ENCODE assay signal across 8 cellular contexts in genomic region chr1:15835205-15835740, GRCh38. TPM values are rescaled to one million over a fixed set of nuclear protein-coding genes. Genes with fewer than 3 reads are reported as not detected.
DNase-seq lines count a peak whose midpoint lies in the region; ATAC-seq and TF ChIP-seq lines count a peak whose summit lies in the region.

No MANE protein-coding gene starts in this region.

- no peaks in the 10 kb centered on the region for H3K9me3 ChIP-seq in gastroesophageal sphincter

- TF ChIP-seq EP300 in gastroesophageal sphincter (IDR thresholded peaks at IDR 0.05), result no peak

- ATAC-seq in GM18870 (IDR thresholded peaks at IDR 0.05; ENCODE audit: unreplicated experiment) (peak; percentile 10), HG03280 (IDR thresholded peaks at IDR 0.05; ENCODE audit: unreplicated experiment) (peak; percentile 2), gastroesophageal sphincter (peak; percentile 13)

- peak; percentile 45 for DNase-seq in ACHN
- DNase-seq in activated T-helper 1 cell treated with Interleukin-2 at 50 U/mL for 16 hours (ENCODE audit: low read depth), result peak; percentile 17
- peak; percentile 93 for DNase-seq in retina
- DNase-seq in NCI-H1694 (lab: John Stamatoyannopoulos, UW), result no peak
- DNase-seq in NCI-H748 (lab: John Stamatoyannopoulos, UW; ENCODE audit: unreplicated experiment), result no peak

- in situ Hi-C loops in ACHN (cut with HindIII; ENCODE audit: low pct_ligation_motif_present, low pct_unique_long_range_greater_than_20kb, low sequenced_read_pairs), result no loop called here

- H3K27me3 ChIP-seq in gastroesophageal sphincter, result no peaks in the 10 kb centered on the region

- 0% methylated on average over 3 to 12 of the region's 37 CpGs for WGBS in gastroesophageal sphincter (ENCODE audit: low coverage in 1 of 2), 2 donors

- TF ChIP-seq POLR2A in gastroesophageal sphincter (IDR thresholded peaks at IDR 0.05), result no peak

- peaks cover 0 to 45% (median 4%) of the 10 kb centered on the region in 3 donors for H3K4me1 ChIP-seq in gastroesophageal sphincter

- H3K36me3 ChIP-seq in gastroesophageal sphincter, result no peaks in the 10 kb centered on the region

- no peak for TF ChIP-seq CTCF in gastroesophageal sphincter (IDR thresholded peaks at IDR 0.05)

- H3K4me3 ChIP-seq in gastroesophageal sphincter, result peak overlapping the region; percentile 63 to 90

- peak overlapping the region; percentile 95 to 100 (median 100) for H3K27ac ChIP-seq in gastroesophageal sphincter

RNA-seq across cellular contexts. Expression of gene SPEN, which starts 12.2 kb away (rescaled TPM):
- total RNA-seq in gastroesophageal sphincter, result 10 to 100 TPM; 40.3 to 79.4 (median 50.7) TPM

RNA-seq across cellular contexts. Expression of gene UQCRHL, which starts 27.8 kb away (rescaled TPM):
- total RNA-seq in gastroesophageal sphincter, result 1 to 10 TPM in 2 of 4 donors, under 1 TPM in 2; 0.40 to 1.4 (median 0.85) TPM

Comparison
In these comparisons a context has a peak if more than half of its experiments do, and no peak if none do; other contexts are left out.
1. DNase-seq: peak in ACHN (single experiment), activated T-helper 1 cell treated with Interleukin-2 at 50 U/mL for 16 hours (single experiment) and retina (single experiment); none in NCI-H1694 (single experiment) and NCI-H748 (single experiment).
2. Peak in every context shown above with its lines, with median percentiles within 50 percentile points of each other: ATAC-seq.